In genomic region chr1:112803906-112804762, GRCh38 we compare ENCODE assay signal across 8 cellular contexts.
DNase-seq lines count a peak whose midpoint lies in the region; ATAC-seq and TF ChIP-seq lines count a peak whose summit lies in the region.

No MANE protein-coding gene starts in this region.

- TF ChIP-seq CTCF in VCaP (conservative IDR thresholded peaks at IDR 0.05): peak; percentile 95

- ATAC-seq in left lobe of liver: peak; percentile 98
- no peak for ATAC-seq in GM19035 (IDR thresholded peaks at IDR 0.05; ENCODE audit: unreplicated experiment)

- DNase-seq in ELF-1 (ENCODE audit: low read depth, low spot score): peak; percentile 90
- peak; percentile 88 for DNase-seq in HEK293T (ENCODE audit: extremely low spot score)
- DNase-seq in NCI-H2107 (lab: John Stamatoyannopoulos, UW): peak; percentile 78
- DNase-seq in cerebellar cortex (ENCODE audit: low spot score): peak; percentile 67
- peak; percentile 73 for DNase-seq in left lobe of liver (ENCODE audit: low spot score)
- peak; percentile 57 for DNase-seq in stimulated activated CD4-positive, alpha-beta T cell treated with anti-CD3 and anti-CD28 coated beads, Interleukin-4, amount 100 ng/mL, for 24 hours

- CTCF ChIA-PET in HEK293T (lab: Yijun Ruan, JAX): interaction anchor here (0.6 to 10.6 kb wide), 7 partner anchors 11 to 416 kb away, joined by 3 to 185 read pairs (median 3); partner anchors contain the start of gene PPM1J

- POLR2A ChIA-PET in HEK293T (lab: Yijun Ruan, JAX): interaction anchor here (1.3 kb wide), 1 partner anchor 89 kb away, joined by 3 read pairs; the partner anchor contains the start of gene PPM1J

- H3K27ac ChIP-seq in VCaP: peak overlapping the region; percentile 33

TF ChIP-seq in HEK293T, 16 proteins besides CTCF, POLR2A, EP300 and RAD21:
- TF ChIP-seq PKNOX1 (IDR thresholded peaks at IDR 0.05): no peak
- TF ChIP-seq FOXM1 (IDR thresholded peaks at IDR 0.05; ENCODE audit: borderline replicate concordance): peak; percentile 13; the same call in 1 of the 2 replicates
TF ChIP-seq in HEK293T: peak in this region for 1.
